ENCODE assay signal across 1 cellular context in the genomic region with DNA sequence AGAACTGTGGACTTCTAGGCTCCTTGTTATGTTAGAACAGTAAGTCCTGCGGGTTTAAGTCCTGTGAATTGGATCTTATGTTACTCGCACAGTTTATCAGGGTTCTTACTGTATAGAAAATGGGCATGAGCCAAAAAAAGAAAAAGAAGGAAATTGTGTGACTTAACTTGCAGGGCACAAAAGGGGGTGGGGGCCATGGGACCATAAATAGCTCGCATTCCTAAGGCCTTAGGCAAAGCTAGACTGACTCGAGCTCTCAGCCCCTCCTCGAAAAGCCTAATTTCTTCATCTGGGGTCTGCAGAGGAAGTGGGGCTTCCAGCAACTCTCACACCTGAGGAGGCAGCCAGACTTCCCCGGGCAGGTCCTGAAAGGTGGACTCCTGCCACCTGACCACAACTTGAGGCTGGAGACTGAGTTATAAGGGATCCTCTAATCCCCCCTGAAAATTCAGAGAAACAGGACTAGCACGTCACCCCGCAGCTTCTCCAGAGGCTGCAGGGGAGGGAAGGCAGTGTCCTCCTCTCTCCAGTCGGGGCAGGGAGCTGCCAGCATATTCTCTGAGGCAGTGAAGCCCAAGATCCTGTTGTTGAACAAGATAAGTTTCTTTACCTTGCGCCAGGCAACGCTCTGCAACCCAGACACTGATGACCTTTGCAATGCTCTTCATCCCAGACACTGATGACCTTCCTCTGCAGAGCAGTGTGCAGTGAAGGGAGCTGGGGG.
TF ChIP-seq lines count a peak whose summit lies in the region.

No MANE protein-coding gene starts in this region.

TF ChIP-seq in IMR-90, 13 proteins besides CTCF, POLR2A, EP300 and RAD21:
- no peak for TF ChIP-seq ELK1 (IDR thresholded peaks at IDR 0.05; ENCODE audit: borderline replicate concordance, low read depth, low read length)
- TF ChIP-seq RCOR1 (IDR thresholded peaks at IDR 0.05; ENCODE audit: insufficient replicate concordance, low read length): no peak
- no peak for TF ChIP-seq CEBPB (IDR thresholded peaks at IDR 0.05; ENCODE audit: low read depth, low read length)
- TF ChIP-seq NFE2L2 (IDR thresholded peaks at IDR 0.05; ENCODE audit: low read depth, low read length): no peak
- no peak for TF ChIP-seq BHLHE40 (IDR thresholded peaks at IDR 0.05; ENCODE audit: low read depth, low read length)
- TF ChIP-seq CHD1 (IDR thresholded peaks at IDR 0.05; ENCODE audit: low read depth, low read length): no peak
- TF ChIP-seq, protein P1, sequence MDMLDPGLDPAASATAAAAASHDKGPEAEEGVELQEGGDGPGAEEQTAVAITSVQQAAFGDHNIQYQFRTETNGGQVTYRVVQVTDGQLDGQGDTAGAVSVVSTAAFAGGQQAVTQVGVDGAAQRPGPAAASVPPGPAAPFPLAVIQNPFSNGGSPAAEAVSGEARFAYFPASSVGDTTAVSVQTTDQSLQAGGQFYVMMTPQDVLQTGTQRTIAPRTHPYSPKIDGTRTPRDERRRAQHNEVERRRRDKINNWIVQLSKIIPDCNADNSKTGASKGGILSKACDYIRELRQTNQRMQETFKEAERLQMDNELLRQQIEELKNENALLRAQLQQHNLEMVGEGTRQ (IDR thresholded peaks at IDR 0.05; ENCODE audit: low read depth, low read length): no peak
- TF ChIP-seq RFX5 (IDR thresholded peaks at IDR 0.05; ENCODE audit: low read depth, low read length): no peak
- TF ChIP-seq MXI1 (IDR thresholded peaks at IDR 0.05; ENCODE audit: borderline replicate concordance, low read depth, low read length): no peak
- no peak for TF ChIP-seq SMC3 (IDR thresholded peaks at IDR 0.05; ENCODE audit: low read depth, low read length)
- TF ChIP-seq FOS (IDR thresholded peaks at IDR 0.05; ENCODE audit: low read depth, low read length): no peak
- no peak for TF ChIP-seq MAFK (IDR thresholded peaks at IDR 0.05; ENCODE audit: low read depth, low read length)
- TF ChIP-seq MAZ (IDR thresholded peaks at IDR 0.05; ENCODE audit: borderline replicate concordance, low read depth, low read length): no peak
